ENCODE assay signal across 8 cellular contexts in genomic region chr3:64399205-64399800, GRCh38.
DNase-seq lines count a peak whose midpoint lies in the region; ATAC-seq and TF ChIP-seq lines count a peak whose summit lies in the region.

No MANE protein-coding gene starts in this region.

- H3F3A ChIP-seq in neural progenitor cell (ENCODE audit: low read depth) = peaks cover 20% of the 10 kb centered on the region

- H3K27me3 ChIP-seq in HL-60 (ENCODE audit: insufficient read depth, poor library complexity, severe bottlenecking) (no peaks in the 10 kb centered on the region), neural progenitor cell (no peaks in the 10 kb centered on the region)

- CTCF ChIA-PET in RWPE1 (lab: Yijun Ruan, JAX) = interaction anchor here (1.3 kb wide), 1 partner anchor 369 kb away, joined by 6 read pairs; no protein-coding TSS in a partner anchor

- H4K20me1 ChIP-seq in neural progenitor cell (ENCODE audit: low read depth) = no peaks in the 10 kb centered on the region

- no peaks in the 10 kb centered on the region for H3K79me2 ChIP-seq in neural progenitor cell (ENCODE audit: low read depth)

- ATAC-seq in HG03460 (IDR thresholded peaks at IDR 0.05; ENCODE audit: unreplicated experiment) = no peak

- H3K4me1 ChIP-seq in neural progenitor cell = peaks cover 19% of the 10 kb centered on the region

- TF ChIP-seq CTCF in HL-60 (IDR thresholded peaks at IDR 0.05; ENCODE audit: insufficient read depth, low read length) (peak; percentile 24), RWPE1 (conservative IDR thresholded peaks at IDR 0.05; ENCODE audit: low read depth) (peak; percentile 75), fibroblast of mammary gland (conservative IDR thresholded peaks at IDR 0.05; ENCODE audit: control insufficient read depth, insufficient read depth, low read depth, low read length) (peak; percentile 88), neural progenitor cell (IDR thresholded peaks at IDR 0.05) (peak; percentile 85)

- H3K4me3 ChIP-seq in HL-60 (replicated peaks; ENCODE audit: insufficient read depth, low read length) (no peak overlapping the region), fibroblast of mammary gland (ENCODE audit: control insufficient read depth, low read depth, low read length) (no peak overlapping the region), neural progenitor cell (no peak overlapping the region)

- H2AFZ ChIP-seq in neural progenitor cell (replicated peaks) = no peak overlapping the region

- peak; percentile 2 for DNase-seq in stimulated activated CD4-positive, alpha-beta T cell treated with anti-CD3 and anti-CD28 coated beads, Interleukin-1b, Interleukin-23, amount 100 ng/mL, for 48 hours
- no peak for DNase-seq in stimulated activated CD4-positive, alpha-beta T cell treated with anti-CD3 and anti-CD28 coated beads, Interleukin-4, amount 100 ng/mL, for 24 hours
- DNase-seq in HL-60 (ENCODE audit: low read depth in 1 of 2, low spot score in 1 of 2) = peak in 1 of 2 experiments; percentile 9
- DNase-seq in RWPE1 (ENCODE audit: low spot score) = peak; percentile 52
- DNase-seq in fibroblast of mammary gland (ENCODE audit: low read depth) = peak; percentile 77
- DNase-seq in neural progenitor cell (ENCODE audit: low spot score) = peak; percentile 67
- no peak for DNase-seq in activated CD8-positive, alpha-beta memory T cell treated with anti-CD3 and anti-CD28 coated beads, Interleukin-2, amount 50 U/mL, for 4 hours

- H3K27ac Mint-ChIP-seq in neural progenitor cell = no peak overlapping the region

- POLR2A ChIA-PET in RWPE1 (lab: Yijun Ruan, JAX; ENCODE audit: low non-redundant PET) = no interaction called here

- H3K4me2 ChIP-seq in neural progenitor cell = no peak overlapping the region

- H3K36me3 Mint-ChIP-seq in neural progenitor cell = no peaks in the 10 kb centered on the region

- H3K9ac ChIP-seq in neural progenitor cell = no peak overlapping the region

- no peaks in the 10 kb centered on the region for H3K36me3 ChIP-seq in neural progenitor cell

- H3K4me1 Mint-ChIP-seq in neural progenitor cell = peaks cover 25% of the 10 kb centered on the region

- H3K4me3 Mint-ChIP-seq in neural progenitor cell = no peak overlapping the region

- no peaks in the 10 kb centered on the region for H3K9me3 Mint-ChIP-seq in neural progenitor cell

- peaks cover 3% of the 10 kb centered on the region for H3K27me3 Mint-ChIP-seq in neural progenitor cell (ENCODE audit: insufficient read depth, low read depth)

- H3K27ac ChIP-seq in HL-60 (replicated peaks) (no peak overlapping the region), RWPE1 (no peak overlapping the region), neural progenitor cell (no peak overlapping the region)

- no peaks in the 10 kb centered on the region for H3K9me3 ChIP-seq in neural progenitor cell (ENCODE audit: low read depth)

Comparison
In these comparisons a context has a peak if more than half of its experiments do, and no peak if none do; other contexts are left out.
1. DNase-seq: peak in stimulated activated CD4-positive, alpha-beta T cell treated with anti-CD3 and anti-CD28 coated beads, Interleukin-1b, Interleukin-23, amount 100 ng/mL, for 48 hours (single experiment), RWPE1 (single experiment), fibroblast of mammary gland (single experiment) and neural progenitor cell (single experiment); none in stimulated activated CD4-positive, alpha-beta T cell treated with anti-CD3 and anti-CD28 coated beads, Interleukin-4, amount 100 ng/mL, for 24 hours (single experiment) and activated CD8-positive, alpha-beta memory T cell treated with anti-CD3 and anti-CD28 coated beads, Interleukin-2, amount 50 U/mL, for 4 hours (single experiment).
2. CTCF ChIP-seq: peak in every context shown above with its lines; median percentile 88 in fibroblast of mammary gland; 85 in neural progenitor cell; 75 in RWPE1; 24 in HL-60.